Comparison of ENCODE assay signal across 1 cellular context in the genomic region with DNA sequence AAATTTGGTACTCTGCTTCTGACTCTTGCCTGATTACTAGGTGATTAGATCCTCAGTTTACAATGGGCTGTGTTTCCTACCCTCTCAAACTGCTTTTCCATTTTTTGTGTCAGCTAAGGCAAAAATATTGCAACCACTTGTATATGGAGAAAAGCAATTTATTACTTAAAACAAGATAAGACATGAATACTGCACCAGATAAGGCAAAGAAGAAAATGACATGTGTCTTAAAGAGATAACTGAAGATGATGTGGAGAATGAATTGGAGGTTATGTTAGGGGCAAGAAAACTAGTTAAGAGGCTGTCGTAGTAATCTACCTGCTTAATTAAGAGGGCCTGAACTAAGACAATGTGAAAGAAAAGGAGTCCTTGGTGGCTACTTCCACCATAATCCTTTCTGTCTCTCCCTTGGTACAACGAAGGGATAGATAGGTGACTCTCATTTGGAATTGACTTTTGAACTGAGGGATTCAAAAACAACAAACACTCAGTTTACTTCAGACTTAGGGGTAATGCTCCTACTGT.
A peak's percentile ranks its signal among the peaks of the same experiment; 100 is the strongest.
TF ChIP-seq lines count a peak whose summit lies in the region.

No MANE protein-coding gene starts in this region.

TF ChIP-seq in K562, 482 proteins besides CTCF, POLR2A, EP300 and RAD21 (continued from another document):
- TF ChIP-seq TAF1 (IDR thresholded peaks at IDR 0.05; ENCODE audit: control insufficient read depth, extremely low read depth, insufficient read depth, low read length, severe bottlenecking) (no peak), MAFG (tag; conservative IDR thresholded peaks at IDR 0.05) (0 out of 2 replicates have a peak, but pooled peaks have one; percentile 15), TEAD4 (IDR thresholded peaks at IDR 0.05; ENCODE audit: low read length) (peak; percentile 79), TEAD4 (CRISPR knock-in tag; IDR thresholded peaks at IDR 0.05; ENCODE audit: borderline replicate concordance) (no peak), TCF3 (CRISPR knock-in tag; IDR thresholded peaks at IDR 0.05) (peak; percentile 61), NCOR1 (IDR thresholded peaks at IDR 0.05) (peak; percentile 61), NR2F6 (CRISPR knock-in tag; IDR thresholded peaks at IDR 0.05) (no peak), TAL1 (IDR thresholded peaks at IDR 0.05) (peak; percentile 75), SMARCA4 (IDR thresholded peaks at IDR 0.05) (peak; percentile 76), MTA1 (IDR thresholded peaks at IDR 0.05; ENCODE audit: borderline replicate concordance) (0 out of 2 replicates have a peak, but pooled peaks have one; percentile 20), MEIS2 (IDR thresholded peaks at IDR 0.05; ENCODE audit: partially characterized antibody) (peak; percentile 71), TEAD1 (CRISPR knock-in tag; IDR thresholded peaks at IDR 0.05) (peak in 1 of 2 experiments; percentile 12; a peak in 1 of 4 replicates), ETV5 (CRISPR knock-in tag; IDR thresholded peaks at IDR 0.05; ENCODE audit: low read depth) (no peak), CBFA2T2 (conservative IDR thresholded peaks at IDR 0.05) (peak; percentile 48; the same call in 1 of the 2 replicates), DPF2 (IDR thresholded peaks at IDR 0.05) (peak; percentile 82), ZSCAN29 (IDR thresholded peaks at IDR 0.05) (no peak), HNRNPK (IDR thresholded peaks at IDR 0.05; ENCODE audit: low read depth, low read length, poor library complexity, severe bottlenecking) (no peak), HMBOX1 (IDR thresholded peaks at IDR 0.05) (peak; percentile 97), PBX2 (CRISPR knock-in tag; IDR thresholded peaks at IDR 0.05; ENCODE audit: low read depth) (no peak), PBX2 (tag; conservative IDR thresholded peaks at IDR 0.05; ENCODE audit: low read depth) (peak; percentile 35; the same call in 1 of the 2 replicates), CBFA2T3 (IDR thresholded peaks at IDR 0.05) (peak; percentile 75), ZNF707 (CRISPR knock-in tag; conservative IDR thresholded peaks at IDR 0.05) (no peak), NELFE (IDR thresholded peaks at IDR 0.05; ENCODE audit: insufficient read depth, insufficient read length) (no peak), SMARCE1 (IDR thresholded peaks at IDR 0.05) (peak; percentile 67; the same call in 1 of the 2 replicates), RCOR1 (IDR thresholded peaks at IDR 0.05; ENCODE audit: borderline replicate concordance in 1 of 2, low read depth in 2 of 2, low read length in 2 of 2) (peak in 1 of 2 experiments; percentile 40; a peak in 1 of 4 replicates), HDAC2 (IDR thresholded peaks at IDR 0.05) (no peak), COPS2 (conservative IDR thresholded peaks at IDR 0.05) (no peak), ARID1B (IDR thresholded peaks at IDR 0.05) (peak; percentile 89), ADNP (tag; IDR thresholded peaks at IDR 0.05) (0 out of 2 replicates have a peak, but pooled peaks have one; percentile 26)
- TF ChIP-seq, protein P1, sequence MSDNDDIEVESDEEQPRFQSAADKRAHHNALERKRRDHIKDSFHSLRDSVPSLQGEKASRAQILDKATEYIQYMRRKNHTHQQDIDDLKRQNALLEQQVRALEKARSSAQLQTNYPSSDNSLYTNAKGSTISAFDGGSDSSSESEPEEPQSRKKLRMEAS (CRISPR knock-in tag; IDR thresholded peaks at IDR 0.05), result no peak
- TF ChIP-seq, protein P2, sequence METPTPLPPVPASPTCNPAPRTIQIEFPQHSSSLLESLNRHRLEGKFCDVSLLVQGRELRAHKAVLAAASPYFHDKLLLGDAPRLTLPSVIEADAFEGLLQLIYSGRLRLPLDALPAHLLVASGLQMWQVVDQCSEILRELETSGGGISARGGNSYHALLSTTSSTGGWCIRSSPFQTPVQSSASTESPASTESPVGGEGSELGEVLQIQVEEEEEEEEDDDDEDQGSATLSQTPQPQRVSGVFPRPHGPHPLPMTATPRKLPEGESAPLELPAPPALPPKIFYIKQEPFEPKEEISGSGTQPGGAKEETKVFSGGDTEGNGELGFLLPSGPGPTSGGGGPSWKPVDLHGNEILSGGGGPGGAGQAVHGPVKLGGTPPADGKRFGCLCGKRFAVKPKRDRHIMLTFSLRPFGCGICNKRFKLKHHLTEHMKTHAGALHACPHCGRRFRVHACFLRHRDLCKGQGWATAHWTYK (CRISPR knock-in tag; IDR thresholded peaks at IDR 0.05), result peak; percentile 26; the same call in 1 of the 2 replicates
